Comparison of ENCODE assay signal across 21 cellular contexts in the genomic region with DNA sequence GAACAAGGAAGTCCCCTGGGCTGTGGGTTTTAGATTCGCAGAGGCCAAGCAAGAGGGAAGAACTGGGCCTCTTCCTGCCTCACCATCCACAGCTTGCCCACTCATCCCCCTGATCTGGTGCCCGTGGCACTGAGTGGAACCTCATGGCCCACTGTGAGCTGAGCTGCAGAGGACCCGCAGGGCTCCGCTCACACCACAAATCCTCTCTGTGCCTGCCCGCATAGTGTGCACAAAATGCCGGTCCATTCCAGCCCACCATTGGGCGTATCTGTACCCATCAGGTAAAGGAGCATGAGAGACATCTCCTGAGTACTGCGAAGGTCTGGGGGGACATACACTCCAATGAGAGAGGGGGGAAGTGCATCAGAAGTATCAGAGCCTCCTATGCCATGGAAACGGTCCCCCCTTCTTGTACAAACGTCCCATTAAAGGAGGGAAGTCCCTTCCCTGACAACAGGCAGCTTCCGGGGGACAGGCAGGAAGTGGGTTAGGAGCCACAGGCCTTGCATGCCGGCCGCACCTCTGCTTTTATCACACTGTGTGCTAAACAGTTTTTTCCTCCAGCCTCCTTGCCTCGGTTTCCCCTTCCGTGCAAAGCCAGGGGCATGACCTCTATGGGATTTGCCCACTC.
"Had no signal": no experiment of that assay in that cellular context is flagged by ENCODE, and none has a peak within 500 bp of the region (broad histone marks: within the 10 kb centered on the region; RNA-seq: fewer than 3 reads in every experiment).

No MANE protein-coding gene starts in this region.

- H3K36me3 Mint-ChIP-seq: activated naive CD8-positive, alpha-beta T cell treated with anti-CD3 and anti-CD28 coated beads for 36 hours; mesothelial cell of epicardium had no signal

- H3K27ac Mint-ChIP-seq: activated naive CD8-positive, alpha-beta T cell treated with anti-CD3 and anti-CD28 coated beads for 36 hours; activated T-helper 1 cell treated with anti-CD3 and anti-CD28 coated beads, Interleukin-12 subunit alpha, Interleukin-12 subunit beta, Interleukin-2, Interleukin-4 antibody, amounts not matched to agents 30 ng/mL and 10 ng/mL and 1 ng/mL, durations not matched to agents 14 hours and 24 hours and 36 hours; mesothelial cell of epicardium; nephron; progenitor cell of endocrine pancreas; stimulated activated naive CD8-positive, alpha-beta T cell treated with anti-CD3 and anti-CD28 coated beads, Interleukin-15, Interleukin-2, amounts not matched to agents 100 ng/mL and 50 ng/mL, for 24 hours had no signal

- H3K27me3 Mint-ChIP-seq: stimulated activated naive CD8-positive, alpha-beta T cell treated with anti-CD3 and anti-CD28 coated beads, Interleukin-15, Interleukin-2, amounts not matched to agents 100 ng/mL and 50 ng/mL, for 24 hours had no signal

- H3K27ac ChIP-seq: body of pancreas, suprapubic skin, transverse colon, uterus had no signal

- H3K4me3 Mint-ChIP-seq: activated naive CD8-positive, alpha-beta T cell treated with anti-CD3 and anti-CD28 coated beads for 36 hours; activated T-helper 1 cell treated with anti-CD3 and anti-CD28 coated beads, Interleukin-12 subunit alpha, Interleukin-12 subunit beta, Interleukin-2, Interleukin-4 antibody, amounts not matched to agents 30 ng/mL and 10 ng/mL and 1 ng/mL, durations not matched to agents 14 hours and 24 hours and 36 hours; mesothelial cell of epicardium; nephron; stimulated activated naive CD8-positive, alpha-beta T cell treated with anti-CD3 and anti-CD28 coated beads, Interleukin-15, Interleukin-2, amounts not matched to agents 100 ng/mL and 50 ng/mL, for 24 hours had no signal

- H3K4me1 ChIP-seq: body of pancreas, suprapubic skin, transverse colon, uterus had no signal

- H3K4me3 ChIP-seq: body of pancreas, dorsolateral prefrontal cortex, lung, suprapubic skin, transverse colon, uterus had no signal

- ATAC-seq: body of pancreas, left lobe of liver had no signal

- H3K36me3 ChIP-seq: suprapubic skin, transverse colon, uterus had no signal

- H3K9me3 ChIP-seq: body of pancreas, suprapubic skin, transverse colon, uterus had no signal

- H3K9me3 Mint-ChIP-seq: activated naive CD8-positive, alpha-beta T cell treated with anti-CD3 and anti-CD28 coated beads for 36 hours; activated T-helper 1 cell treated with anti-CD3 and anti-CD28 coated beads, Interleukin-12 subunit alpha, Interleukin-12 subunit beta, Interleukin-2, Interleukin-4 antibody, amounts not matched to agents 30 ng/mL and 10 ng/mL and 1 ng/mL, durations not matched to agents 14 hours and 24 hours and 36 hours; mesothelial cell of epicardium; nephron; stimulated activated naive CD8-positive, alpha-beta T cell treated with anti-CD3 and anti-CD28 coated beads, Interleukin-15, Interleukin-2, amounts not matched to agents 100 ng/mL and 50 ng/mL, for 24 hours had no signal

- DNase-seq: activated CD4-positive, alpha-beta T cell treated with anti-CD3 and anti-CD28 coated beads, Interleukin-2, amount 50 U/mL, for 1 hour; activated naive CD4-positive, alpha-beta T cell; activated naive CD8-positive, alpha-beta T cell treated with anti-CD3 and anti-CD28 coated beads for 36 hours; activated T-cell treated with anti-CD3 and anti-CD28 coated beads for 4 hours; body of pancreas; caudate nucleus; dorsolateral prefrontal cortex; foreskin melanocyte; kidney; nucleus accumbens; stimulated activated CD4-positive, alpha-beta T cell treated with anti-CD3 and anti-CD28 coated beads, Interleukin-2, amount 100 ng/mL, for 24 hours; transverse colon; uterus had no signal

- H3K27me3 ChIP-seq: body of pancreas, transverse colon, uterus had no signal
